Comparison of ENCODE assay signal across 1 cellular context in the genomic region with DNA sequence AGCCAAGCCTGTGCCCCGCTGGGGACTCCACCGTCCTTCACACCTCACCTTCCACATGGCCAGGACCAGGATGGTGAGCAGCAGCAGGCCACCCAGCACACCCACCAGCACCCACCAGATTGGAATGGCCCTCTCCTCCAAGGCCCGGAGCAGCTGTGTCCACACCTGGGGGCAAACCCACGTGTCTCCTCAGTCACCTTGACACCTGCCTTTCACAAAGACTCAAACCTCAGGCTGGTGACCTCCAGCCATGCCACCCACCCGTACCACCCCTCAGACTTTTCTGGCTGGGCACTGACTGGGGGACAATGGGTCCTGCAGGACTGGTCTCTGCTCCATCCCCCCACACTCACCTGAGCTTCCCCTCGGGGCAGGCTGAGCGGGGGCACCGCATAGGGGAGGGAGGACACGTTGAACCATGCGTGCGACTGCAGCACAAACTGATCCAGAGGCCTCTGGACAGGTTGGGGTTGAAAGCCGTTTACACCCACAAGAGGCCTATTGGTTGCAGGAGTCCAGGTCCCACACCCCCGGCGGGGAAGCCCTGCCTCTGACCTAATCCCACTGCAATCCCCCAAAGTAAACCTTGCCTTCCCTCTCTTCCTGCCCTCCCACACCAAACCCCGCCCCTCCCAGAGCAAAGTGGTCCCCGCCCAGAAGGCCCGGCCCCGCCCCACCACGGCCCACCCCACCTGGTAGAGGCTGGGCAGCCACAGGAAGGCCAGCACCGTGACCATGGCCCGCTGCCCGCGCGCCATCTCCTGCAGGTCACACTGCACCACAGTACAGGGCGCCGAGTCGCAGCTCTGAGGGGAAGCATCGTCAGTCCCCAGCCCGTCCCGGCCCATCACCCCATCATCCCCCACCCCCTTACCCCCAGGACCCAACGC.
TF ChIP-seq lines count a peak whose summit lies in the region.

No MANE protein-coding gene starts in this region.

TF ChIP-seq in HepG2, 621 proteins besides CTCF, POLR2A, EP300 and RAD21 (continues in another document):
- TF ChIP-seq DNMT1 (CRISPR knock-in tag; IDR thresholded peaks at IDR 0.05) = 0 out of 2 replicates have a peak, but pooled peaks have one; percentile 19
- peak; percentile 93 for TF ChIP-seq PITX1 (CRISPR knock-in tag; IDR thresholded peaks at IDR 0.05)
- peak; percentile 25; the same call in 1 of the 2 replicates for TF ChIP-seq MTA1 (CRISPR knock-in tag; IDR thresholded peaks at IDR 0.05; ENCODE audit: borderline replicate concordance)
- TF ChIP-seq HINFP (CRISPR knock-in tag; IDR thresholded peaks at IDR 0.05; ENCODE audit: low read depth) = peak; percentile 74; the same call in 1 of the 2 replicates
- TF ChIP-seq SP5 (CRISPR knock-in tag; IDR thresholded peaks at IDR 0.05; ENCODE audit: borderline replicate concordance, low read depth) = peak; percentile 40; the same call in 1 of the 2 replicates
- TF ChIP-seq SOX5 (CRISPR knock-in tag; IDR thresholded peaks at IDR 0.05; ENCODE audit: borderline replicate concordance) = peak; percentile 23; the same call in 1 of the 2 replicates
- 0 out of 2 replicates have a peak, but pooled peaks have one; percentile 13 for TF ChIP-seq ZBTB4 (CRISPR knock-in tag; IDR thresholded peaks at IDR 0.05; ENCODE audit: borderline replicate concordance)
- TF ChIP-seq LBX2 (CRISPR knock-in tag; IDR thresholded peaks at IDR 0.05; ENCODE audit: borderline replicate concordance) = 0 out of 2 replicates have a peak, but pooled peaks have one; percentile 81
- TF ChIP-seq LCORL (IDR thresholded peaks at IDR 0.05) = no peak
- peak; percentile 62 for TF ChIP-seq LCORL (CRISPR knock-in tag; IDR thresholded peaks at IDR 0.05)
- TF ChIP-seq WIZ (CRISPR knock-in tag; IDR thresholded peaks at IDR 0.05) = peak; percentile 43; the same call in 1 of the 2 replicates
- TF ChIP-seq ZNF607 (CRISPR knock-in tag; IDR thresholded peaks at IDR 0.05; ENCODE audit: borderline replicate concordance) = peak; percentile 46; the same call in 1 of the 2 replicates
- TF ChIP-seq RARG (CRISPR knock-in tag; IDR thresholded peaks at IDR 0.05; ENCODE audit: low read depth) = no peak
- TF ChIP-seq, protein P1, sequence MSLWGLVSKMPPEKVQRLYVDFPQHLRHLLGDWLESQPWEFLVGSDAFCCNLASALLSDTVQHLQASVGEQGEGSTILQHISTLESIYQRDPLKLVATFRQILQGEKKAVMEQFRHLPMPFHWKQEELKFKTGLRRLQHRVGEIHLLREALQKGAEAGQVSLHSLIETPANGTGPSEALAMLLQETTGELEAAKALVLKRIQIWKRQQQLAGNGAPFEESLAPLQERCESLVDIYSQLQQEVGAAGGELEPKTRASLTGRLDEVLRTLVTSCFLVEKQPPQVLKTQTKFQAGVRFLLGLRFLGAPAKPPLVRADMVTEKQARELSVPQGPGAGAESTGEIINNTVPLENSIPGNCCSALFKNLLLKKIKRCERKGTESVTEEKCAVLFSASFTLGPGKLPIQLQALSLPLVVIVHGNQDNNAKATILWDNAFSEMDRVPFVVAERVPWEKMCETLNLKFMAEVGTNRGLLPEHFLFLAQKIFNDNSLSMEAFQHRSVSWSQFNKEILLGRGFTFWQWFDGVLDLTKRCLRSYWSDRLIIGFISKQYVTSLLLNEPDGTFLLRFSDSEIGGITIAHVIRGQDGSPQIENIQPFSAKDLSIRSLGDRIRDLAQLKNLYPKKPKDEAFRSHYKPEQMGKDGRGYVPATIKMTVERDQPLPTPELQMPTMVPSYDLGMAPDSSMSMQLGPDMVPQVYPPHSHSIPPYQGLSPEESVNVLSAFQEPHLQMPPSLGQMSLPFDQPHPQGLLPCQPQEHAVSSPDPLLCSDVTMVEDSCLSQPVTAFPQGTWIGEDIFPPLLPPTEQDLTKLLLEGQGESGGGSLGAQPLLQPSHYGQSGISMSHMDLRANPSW (CRISPR knock-in tag; IDR thresholded peaks at IDR 0.05; ENCODE audit: borderline replicate concordance) = no peak
- TF ChIP-seq ZBTB20 (CRISPR knock-in tag; IDR thresholded peaks at IDR 0.05; ENCODE audit: borderline replicate concordance, low read depth) = 0 out of 2 replicates have a peak, but pooled peaks have one; percentile 29
- no peak for TF ChIP-seq PBX2 (CRISPR knock-in tag; IDR thresholded peaks at IDR 0.05)
- TF ChIP-seq, protein P2, sequence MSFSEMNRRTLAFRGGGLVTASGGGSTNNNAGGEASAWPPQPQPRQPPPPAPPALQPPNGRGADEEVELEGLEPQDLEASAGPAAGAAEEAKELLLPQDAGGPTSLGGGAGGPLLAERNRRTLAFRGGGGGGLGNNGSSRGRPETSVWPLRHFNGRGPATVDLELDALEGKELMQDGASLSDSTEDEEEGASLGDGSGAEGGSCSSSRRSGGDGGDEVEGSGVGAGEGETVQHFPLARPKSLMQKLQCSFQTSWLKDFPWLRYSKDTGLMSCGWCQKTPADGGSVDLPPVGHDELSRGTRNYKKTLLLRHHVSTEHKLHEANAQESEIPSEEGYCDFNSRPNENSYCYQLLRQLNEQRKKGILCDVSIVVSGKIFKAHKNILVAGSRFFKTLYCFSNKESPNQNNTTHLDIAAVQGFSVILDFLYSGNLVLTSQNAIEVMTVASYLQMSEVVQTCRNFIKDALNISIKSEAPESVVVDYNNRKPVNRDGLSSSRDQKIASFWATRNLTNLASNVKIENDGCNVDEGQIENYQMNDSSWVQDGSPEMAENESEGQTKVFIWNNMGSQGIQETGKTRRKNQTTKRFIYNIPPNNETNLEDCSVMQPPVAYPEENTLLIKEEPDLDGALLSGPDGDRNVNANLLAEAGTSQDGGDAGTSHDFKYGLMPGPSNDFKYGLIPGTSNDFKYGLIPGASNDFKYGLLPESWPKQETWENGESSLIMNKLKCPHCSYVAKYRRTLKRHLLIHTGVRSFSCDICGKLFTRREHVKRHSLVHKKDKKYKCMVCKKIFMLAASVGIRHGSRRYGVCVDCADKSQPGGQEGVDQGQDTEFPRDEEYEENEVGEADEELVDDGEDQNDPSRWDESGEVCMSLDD (CRISPR knock-in tag; IDR thresholded peaks at IDR 0.05; ENCODE audit: borderline replicate concordance) = no peak
- peak; percentile 35 for TF ChIP-seq FOSL2 (CRISPR knock-in tag; IDR thresholded peaks at IDR 0.05)
- TF ChIP-seq SATB2 (CRISPR knock-in tag; IDR thresholded peaks at IDR 0.05) = no peak
- peak; percentile 72; the same call in 1 of the 2 replicates for TF ChIP-seq CSRNP1 (CRISPR knock-in tag; IDR thresholded peaks at IDR 0.05)
- TF ChIP-seq, protein P3, sequence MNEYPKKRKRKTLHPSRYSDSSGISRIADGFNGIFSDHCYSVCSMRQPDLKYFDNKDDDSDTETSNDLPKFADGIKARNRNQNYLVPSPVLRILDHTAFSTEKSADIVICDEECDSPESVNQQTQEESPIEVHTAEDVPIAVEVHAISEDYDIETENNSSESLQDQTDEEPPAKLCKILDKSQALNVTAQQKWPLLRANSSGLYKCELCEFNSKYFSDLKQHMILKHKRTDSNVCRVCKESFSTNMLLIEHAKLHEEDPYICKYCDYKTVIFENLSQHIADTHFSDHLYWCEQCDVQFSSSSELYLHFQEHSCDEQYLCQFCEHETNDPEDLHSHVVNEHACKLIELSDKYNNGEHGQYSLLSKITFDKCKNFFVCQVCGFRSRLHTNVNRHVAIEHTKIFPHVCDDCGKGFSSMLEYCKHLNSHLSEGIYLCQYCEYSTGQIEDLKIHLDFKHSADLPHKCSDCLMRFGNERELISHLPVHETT (CRISPR knock-in tag; conservative IDR thresholded peaks at IDR 0.05) = no peak
- peak; percentile 74 for TF ChIP-seq SAP130 (CRISPR knock-in tag; IDR thresholded peaks at IDR 0.05; ENCODE audit: low read depth)
- peak; percentile 50; the same call in 1 of the 2 replicates for TF ChIP-seq RARA (CRISPR knock-in tag; IDR thresholded peaks at IDR 0.05)
- peak; percentile 45; the same call in 1 of the 2 replicates for TF ChIP-seq DRAP1 (CRISPR knock-in tag; IDR thresholded peaks at IDR 0.05)
- no peak for TF ChIP-seq ZNF414 (CRISPR knock-in tag; IDR thresholded peaks at IDR 0.05)
- no peak for TF ChIP-seq FOXA1 (IDR thresholded peaks at IDR 0.05)
- TF ChIP-seq FOXA1 (CRISPR knock-in tag; IDR thresholded peaks at IDR 0.05) = peak; percentile 67
- 0 out of 2 replicates have a peak, but pooled peaks have one; percentile 27 for TF ChIP-seq ZBTB37 (CRISPR knock-in tag; IDR thresholded peaks at IDR 0.05)
- peak; percentile 25; the same call in 1 of the 2 replicates for TF ChIP-seq MYC (CRISPR knock-in tag; IDR thresholded peaks at IDR 0.05; ENCODE audit: borderline replicate concordance)
- TF ChIP-seq YY1 (IDR thresholded peaks at IDR 0.05; ENCODE audit: insufficient read depth, insufficient replicate concordance, low read depth, low read length) = peak; percentile 16
